ENCODE assay signal across 25 cellular contexts in the genomic region with DNA sequence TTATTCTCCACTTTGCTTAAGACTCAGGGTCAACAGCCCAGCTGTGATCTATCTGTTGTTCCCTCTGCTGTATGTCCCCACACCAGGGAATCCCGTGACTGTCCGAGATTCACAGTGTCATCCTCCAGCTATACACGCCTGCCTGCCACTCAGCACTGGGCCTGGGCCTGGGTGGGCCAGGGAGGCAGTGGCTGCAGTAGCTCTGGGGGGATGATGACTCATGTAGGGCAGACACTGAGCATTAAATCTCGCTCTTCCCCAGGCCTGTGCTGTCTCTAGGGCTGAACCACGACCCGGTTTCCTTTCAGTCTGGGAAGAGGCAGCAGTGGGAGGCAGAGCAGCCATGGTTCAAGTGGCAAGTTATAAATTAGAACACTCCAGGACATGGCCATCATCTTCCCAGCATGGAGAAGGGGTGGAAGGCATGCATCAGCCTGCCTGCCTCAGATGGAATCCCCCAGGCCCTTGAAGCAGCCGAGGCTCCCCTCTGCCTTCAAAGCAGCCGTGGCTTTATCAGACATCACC.
DNase-seq lines count a peak whose midpoint lies in the region; ATAC-seq and TF ChIP-seq lines count a peak whose summit lies in the region.
"Had no signal": no experiment of that assay in that cellular context is flagged by ENCODE, and none has a peak within 500 bp of the region (broad histone marks: within the 10 kb centered on the region; RNA-seq: fewer than 3 reads in every experiment).

No MANE protein-coding gene starts in this region.

- H3K9me3 ChIP-seq in A673 (ENCODE audit: low read depth, low read length, poor library complexity, severe bottlenecking), result no peaks in the 10 kb centered on the region
- H3K9me3 ChIP-seq: esophagus muscularis mucosa had no signal

- peaks cover 0 to 4% of the 10 kb centered on the region in 2 donors for H3K27me3 Mint-ChIP-seq in natural killer cell treated with Interleukin-12 subunit alpha and Interleukin-12 subunit beta and Interleukin-15 and Interleukin-18, amount 100 ng/mL, for 72 hours
- H3K27me3 Mint-ChIP-seq: activated CD4-positive, alpha-beta memory T cell treated with anti-CD3 and anti-CD28 coated beads, Interleukin-2, amount 10 ng/mL, durations not matched to agents 7 days and 5 days; activated naive CD8-positive, alpha-beta T cell treated with anti-CD3 and anti-CD28 coated beads for 36 hours had no signal

- intact Hi-C loops in A673 (cut with micrococcal nuclease; ENCODE audit: unreplicated experiment) (no loop called here), head of caudate nucleus (cut with DNase I) (no loop called here)

- peaks cover 27 to 30% of the 10 kb centered on the region in 2 donors for H3K4me1 Mint-ChIP-seq in natural killer cell treated with Interleukin-12 subunit alpha and Interleukin-12 subunit beta and Interleukin-15 and Interleukin-18, amount 100 ng/mL, for 72 hours (ENCODE audit: low read depth in 2 of 2)
- H3K4me1 Mint-ChIP-seq: activated CD4-positive, alpha-beta memory T cell treated with anti-CD3 and anti-CD28 coated beads, Interleukin-2, amount 10 ng/mL, durations not matched to agents 7 days and 5 days; activated naive CD8-positive, alpha-beta T cell treated with anti-CD3 and anti-CD28 coated beads for 36 hours had no signal

- H3K27me3 ChIP-seq in A673 (replicated peaks; ENCODE audit: insufficient read depth, low read depth, low read length, poor library complexity), result no peaks in the 10 kb centered on the region

- CTCF ChIA-PET in A673 (lab: Charles Lee), result interaction anchor here (0.6 kb wide), 1 partner anchor 432 kb away, joined by 3 read pairs; no protein-coding TSS in a partner anchor

- no peak overlapping the region for H3K27ac ChIP-seq in A673 (ENCODE audit: low read depth, low read length, poor library complexity, severe bottlenecking)
- H3K27ac ChIP-seq: esophagus muscularis mucosa had no signal

- BruUV-seq in A673 (replicated peaks; lab: Mats Ljungman, UMichigan), result no TSS peak

- H3K36me3 Mint-ChIP-seq in natural killer cell treated with Interleukin-12 subunit alpha and Interleukin-12 subunit beta and Interleukin-15 and Interleukin-18, amount 100 ng/mL, for 72 hours, result no peaks in the 10 kb centered on the region
- H3K36me3 Mint-ChIP-seq: activated naive CD8-positive, alpha-beta T cell treated with anti-CD3 and anti-CD28 coated beads for 36 hours had no signal

- POLR2A ChIA-PET in A673 (lab: Charles Lee; ENCODE audit: low non-redundant PET), result interaction anchor here (0.6 kb wide), 1 partner anchor 42 kb away, joined by 8 read pairs; no protein-coding TSS in a partner anchor

- no peaks in the 10 kb centered on the region for H3K9me3 Mint-ChIP-seq in natural killer cell treated with Interleukin-12 subunit alpha and Interleukin-12 subunit beta and Interleukin-15 and Interleukin-18, amount 100 ng/mL, for 72 hours
- H3K9me3 Mint-ChIP-seq: activated CD4-positive, alpha-beta memory T cell treated with anti-CD3 and anti-CD28 coated beads, Interleukin-2, amount 10 ng/mL, durations not matched to agents 7 days and 5 days; activated naive CD8-positive, alpha-beta T cell treated with anti-CD3 and anti-CD28 coated beads for 36 hours had no signal

- peak; percentile 17 to 51 for ATAC-seq in natural killer cell treated with Interleukin-12 subunit alpha and Interleukin-12 subunit beta and Interleukin-15 and Interleukin-18, amount 100 ng/mL, for 72 hours
- ATAC-seq in HG02588 (IDR thresholded peaks at IDR 0.05; ENCODE audit: unreplicated experiment), result no peak
- ATAC-seq: GM12878, Panc1, sciatic nerve had no signal

- no peak overlapping the region for H3K4me3 ChIP-seq in A673 (ENCODE audit: low read depth, low read length, poor library complexity, severe bottlenecking)
- H3K4me3 ChIP-seq: esophagus muscularis mucosa, GM12878 had no signal

- H3K36me3 ChIP-seq in A673 (ENCODE audit: insufficient read depth, low read length, poor library complexity, severe bottlenecking), result no peaks in the 10 kb centered on the region
- H3K36me3 ChIP-seq: esophagus muscularis mucosa had no signal

- H3K4me1 ChIP-seq in A673 (ENCODE audit: insufficient read depth, low read length, poor library complexity, severe bottlenecking), result peaks cover 34% of the 10 kb centered on the region

- H3K4me3 Mint-ChIP-seq in natural killer cell treated with Interleukin-12 subunit alpha and Interleukin-12 subunit beta and Interleukin-15 and Interleukin-18, amount 100 ng/mL, for 72 hours, result no peak overlapping the region
- H3K4me3 Mint-ChIP-seq: activated CD4-positive, alpha-beta memory T cell treated with anti-CD3 and anti-CD28 coated beads, Interleukin-2, amount 10 ng/mL, durations not matched to agents 7 days and 5 days; activated naive CD8-positive, alpha-beta T cell treated with anti-CD3 and anti-CD28 coated beads for 36 hours had no signal

- peak; percentile 49 for DNase-seq in A673 (ENCODE audit: low spot score)
- peak; percentile 46 for DNase-seq in NCI-H2227 (lab: John Stamatoyannopoulos, UW; ENCODE audit: unreplicated experiment)
- peak; percentile 12 for DNase-seq in brain pericyte (ENCODE audit: low read depth, low spot score)
- no peak for DNase-seq in natural killer cell treated with Interleukin-12 subunit alpha and Interleukin-12 subunit beta and Interleukin-15 and Interleukin-18, amount 100 ng/mL, for 72 hours (ENCODE audit: low spot score)
- no peak for DNase-seq in amygdala (lab: John Stamatoyannopoulos, UW)
- no peak for DNase-seq in head of caudate nucleus
- DNase-seq in LoVo (ENCODE audit: low spot score), result no peak
- DNase-seq: activated CD4-positive, alpha-beta memory T cell treated with anti-CD3 and anti-CD28 coated beads, Interleukin-2, amount 10 ng/mL, durations not matched to agents 7 days and 5 days; activated effector memory CD4-positive, alpha-beta T cell treated with Interleukin-2 at 50 U/mL for 16 hours; activated naive CD8-positive, alpha-beta T cell treated with anti-CD3 and anti-CD28 coated beads for 36 hours; DMS79; foreskin melanocyte; HCEC 1CT; hippocampal formation; midbrain; NCI-H1092 treated with DMSO at 0.1 percent for 48 hours; NCI-H2029; NCI-H446 treated with DMSO at 0.1 percent for 48 hours; SIG-M5; trophoblast cell had no signal

- peak overlapping the region in 1 of 2 donors; percentile 66 for H3K27ac Mint-ChIP-seq in natural killer cell treated with Interleukin-12 subunit alpha and Interleukin-12 subunit beta and Interleukin-15 and Interleukin-18, amount 100 ng/mL, for 72 hours
- H3K27ac Mint-ChIP-seq: activated CD4-positive, alpha-beta memory T cell treated with anti-CD3 and anti-CD28 coated beads, Interleukin-2, amount 10 ng/mL, durations not matched to agents 7 days and 5 days; activated naive CD8-positive, alpha-beta T cell treated with anti-CD3 and anti-CD28 coated beads for 36 hours had no signal

- no peak for TF ChIP-seq CTCF in A673 (conservative IDR thresholded peaks at IDR 0.05; ENCODE audit: low read depth, low read length)

Comparison
In these comparisons a context has a peak if more than half of its experiments do, and no peak if none do; other contexts are left out.
1. DNase-seq: peak in A673 (single experiment), NCI-H2227 (single experiment) and brain pericyte (single experiment); none in natural killer cell treated with Interleukin-12 subunit alpha and Interleukin-12 subunit beta and Interleukin-15 and Interleukin-18, amount 100 ng/mL, for 72 hours (single experiment), amygdala (0 of 56), head of caudate nucleus (0 of 42) and LoVo (single experiment).